8 cellular contexts compared by ENCODE assay signal in the genomic region with DNA sequence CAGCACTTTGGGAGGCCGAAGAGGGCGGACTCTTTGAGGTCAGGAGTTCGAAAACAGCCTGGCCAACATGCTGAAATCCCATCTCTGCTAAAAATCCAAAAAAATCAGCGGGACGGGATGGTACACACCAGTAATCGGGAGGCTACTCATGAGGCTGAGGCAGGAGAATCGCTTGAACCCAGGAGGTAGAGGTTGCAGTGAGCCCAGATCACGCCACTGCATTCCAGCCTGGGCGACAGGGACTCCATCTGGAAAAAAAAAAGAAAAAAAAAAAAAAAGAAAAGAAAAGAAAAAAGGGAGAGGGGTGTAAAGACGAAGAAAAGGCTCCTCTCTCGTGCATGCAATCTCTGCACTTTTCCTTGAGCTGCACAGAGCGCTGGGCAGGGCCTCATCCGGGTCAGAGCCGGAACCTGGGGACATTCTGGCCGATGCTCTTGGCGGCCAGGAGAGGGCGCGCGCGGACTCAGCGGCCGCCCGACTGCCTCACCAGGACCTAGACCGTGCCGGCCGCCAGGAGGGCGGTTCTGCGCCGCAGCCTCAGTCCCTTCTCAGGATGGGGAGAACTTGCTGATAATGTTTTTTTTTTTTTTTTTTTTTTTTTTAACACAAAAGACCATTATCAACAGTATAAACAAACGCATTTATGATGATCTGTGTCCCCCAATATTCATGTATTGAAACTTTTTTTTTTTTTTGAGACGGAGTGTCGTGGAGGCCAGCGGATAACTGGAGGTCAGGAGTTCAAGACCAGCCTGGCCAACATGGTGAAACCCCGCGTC. TPM values are rescaled to one million over a fixed set of nuclear protein-coding genes. Genes with fewer than 3 reads are reported as not detected.
DNase-seq lines count a peak whose midpoint lies in the region; ATAC-seq and TF ChIP-seq lines count a peak whose summit lies in the region.

No MANE protein-coding gene starts in this region.

- intact Hi-C loops in transverse colon (cut with DNase I; ENCODE audit: low total_unique reads): loop anchor here (5.0 kb wide), 1 partner anchor 48 kb away; no protein-coding TSS in a partner anchor

- H3K27ac Mint-ChIP-seq in activated T-helper 17 cell treated with anti-CD3 and anti-CD28 coated beads, Interleukin-2, amount 50 U/mL, for 72 hours: no peak overlapping the region

- in situ Hi-C loops in transverse colon (cut with MboI; ENCODE audit: low pct_ligation_motif_present in 1 of 4, low pct_unique_long_range_greater_than_20kb in 1 of 4, low sequenced_read_pairs in 3 of 4): loop anchor here in 2 of 4 donors (5.0 to 10.0 kb wide), 2 partner anchors 43 to 50 kb away; no protein-coding TSS in a partner anchor

- WGBS in transverse colon (ENCODE audit: low coverage in 1 of 2), 2 donors: 22% methylated on average over 21 to 35 of the region's 35 CpGs

- no peaks in the 10 kb centered on the region for H3K27me3 Mint-ChIP-seq in activated T-helper 17 cell treated with anti-CD3 and anti-CD28 coated beads, Interleukin-2, amount 50 U/mL, for 72 hours

- no peaks in the 10 kb centered on the region for H3K36me3 ChIP-seq in RWPE2 (ENCODE audit: low read depth)
- H3K36me3 ChIP-seq in transverse colon: no peaks in the 10 kb centered on the region

- H3K4me3 Mint-ChIP-seq in activated T-helper 17 cell treated with anti-CD3 and anti-CD28 coated beads, Interleukin-2, amount 50 U/mL, for 72 hours: no peak overlapping the region

- ATAC-seq in GM19324 (IDR thresholded peaks at IDR 0.05; ENCODE audit: low FRiP score, unreplicated experiment) (peak; percentile 76), RWPE2 (ENCODE audit: low read depth) (peak; percentile 95), foreskin keratinocyte (peak; percentile 84), omental fat pad (ENCODE audit: low FRiP score) (peak; percentile 97)
- peak; percentile 100 for ATAC-seq in activated T-helper 17 cell treated with anti-CD3 and anti-CD28 coated beads, Interleukin-2, amount 50 U/mL, for 72 hours (replicated peaks)

- DNase-seq in Ammon's horn (ENCODE audit: low spot score) (peak; percentile 87), LHCN-M2 (ENCODE audit: low read depth) (peak; percentile 59), RWPE2 (ENCODE audit: low spot score) (peak; percentile 70), foreskin keratinocyte (peak in 1 of 2 donors; percentile 21), omental fat pad (ENCODE audit: low spot score) (no peak), transverse colon (peak; percentile 83)

- no peaks in the 10 kb centered on the region for H3K9me3 Mint-ChIP-seq in activated T-helper 17 cell treated with anti-CD3 and anti-CD28 coated beads, Interleukin-2, amount 50 U/mL, for 72 hours

- no peak overlapping the region for H3K27ac ChIP-seq in RWPE2 (ENCODE audit: poor library complexity, severe bottlenecking)
- H3K27ac ChIP-seq in foreskin keratinocyte: no peak overlapping the region
- H3K27ac ChIP-seq in transverse colon: peak overlapping the region in 1 of 4 donors; percentile 21

- TF ChIP-seq CTCF in RWPE2 (IDR thresholded peaks at IDR 0.05; ENCODE audit: poor library complexity, severe bottlenecking) (peak; percentile 95), foreskin keratinocyte (conservative IDR thresholded peaks at IDR 0.05) (peak; percentile 95), omental fat pad (IDR thresholded peaks at IDR 0.05) (peak in 2 of 3 donors; percentile 73 to 84), transverse colon (IDR thresholded peaks at IDR 0.05) (peak; percentile 92 to 99 (median 94))

- H3K4me1 ChIP-seq in RWPE2 (ENCODE audit: insufficient read depth, poor library complexity, severe bottlenecking): peaks cover 5% of the 10 kb centered on the region
- H3K4me1 ChIP-seq in foreskin keratinocyte: no peaks in the 10 kb centered on the region
- H3K4me1 ChIP-seq in transverse colon: peaks cover 3 to 7% (median 6%) of the 10 kb centered on the region in 4 donors

- H3K36me3 Mint-ChIP-seq in activated T-helper 17 cell treated with anti-CD3 and anti-CD28 coated beads, Interleukin-2, amount 50 U/mL, for 72 hours (ENCODE audit: low read depth): no peaks in the 10 kb centered on the region

- no peaks in the 10 kb centered on the region for H3K4me1 Mint-ChIP-seq in activated T-helper 17 cell treated with anti-CD3 and anti-CD28 coated beads, Interleukin-2, amount 50 U/mL, for 72 hours

- TF ChIP-seq EP300 in transverse colon (IDR thresholded peaks at IDR 0.05; ENCODE audit: low read depth): no peak

- TF ChIP-seq POLR2A in transverse colon (IDR thresholded peaks at IDR 0.05): no peak

- H3K4me3 ChIP-seq in RWPE2 (ENCODE audit: severe bottlenecking): no peak overlapping the region
- H3K4me3 ChIP-seq in transverse colon: no peak overlapping the region

- no peaks in the 10 kb centered on the region for H3K9me3 ChIP-seq in RWPE2 (ENCODE audit: severe bottlenecking)
- no peaks in the 10 kb centered on the region for H3K9me3 ChIP-seq in transverse colon

- H3K27me3 ChIP-seq in RWPE2 (ENCODE audit: insufficient read depth, poor library complexity, severe bottlenecking): no peaks in the 10 kb centered on the region
- no peaks in the 10 kb centered on the region for H3K27me3 ChIP-seq in foreskin keratinocyte
- H3K27me3 ChIP-seq in transverse colon: no peaks in the 10 kb centered on the region

RNA-seq across cellular contexts. Expression of a gene that starts 8.2 kb away (rescaled TPM):
- total RNA-seq in LHCN-M2 (2014; rRNA removed) (70.2 and 79.7 TPM in 2 replicates), foreskin keratinocyte (36.1 and 38.4 TPM in 2 replicates), omental fat pad (10 to 100 TPM; 22.1 to 78.7 (median 37.3) TPM), transverse colon (10 to 100 TPM; 35.0 to 74.4 (median 50.9) TPM)
- 36.7 TPM for polyA plus RNA-seq in LHCN-M2 (2012)
- total RNA-seq in activated T-helper 17 cell treated with anti-CD3 and anti-CD28 coated beads, Interleukin-2, amount 50 U/mL, for 72 hours: 10 to 100 TPM; 13.5 to 14.6 TPM
- polyA plus RNA-seq in foreskin keratinocyte: 44.5 and 48.4 TPM in 2 replicates

RNA-seq across cellular contexts. Expression of a gene that starts 16.8 kb away (rescaled TPM):
- total RNA-seq in LHCN-M2 (2014; rRNA removed): not detected in 2 replicates
- not detected for polyA plus RNA-seq in LHCN-M2 (2012)
- 1 to 10 TPM in 1 of 2 donors, not detected in 1; 1.9 TPM for total RNA-seq in activated T-helper 17 cell treated with anti-CD3 and anti-CD28 coated beads, Interleukin-2, amount 50 U/mL, for 72 hours
- 1.3 and 2.1 TPM in 2 replicates for total RNA-seq in foreskin keratinocyte
- 2.2 and 2.5 TPM in 2 replicates for polyA plus RNA-seq in foreskin keratinocyte
- total RNA-seq in omental fat pad: not detected
- total RNA-seq in transverse colon: 10 to 100 TPM in 1 of 4 donors, 1 to 10 TPM in 1, not detected in 2; 2.5 to 11.2 TPM

RNA-seq across cellular contexts. Expression of a gene that starts 37.0 kb away (rescaled TPM):
- total RNA-seq in LHCN-M2 (2014; rRNA removed) (38.6 and 43.4 TPM in 2 replicates), foreskin keratinocyte (28.5 and 29.7 TPM in 2 replicates), omental fat pad (10 to 100 TPM; 14.8 to 45.6 (median 26.6) TPM), transverse colon (10 to 100 TPM; 29.1 to 59.1 (median 34.6) TPM)
- polyA plus RNA-seq in LHCN-M2 (2012): 19.0 TPM
- total RNA-seq in activated T-helper 17 cell treated with anti-CD3 and anti-CD28 coated beads, Interleukin-2, amount 50 U/mL, for 72 hours: 10 to 100 TPM; 52.4 to 61.1 TPM
- polyA plus RNA-seq in foreskin keratinocyte: 35.4 and 43.9 TPM in 2 replicates

RNA-seq across cellular contexts. Expression of a gene that starts 44.7 kb away (rescaled TPM):
- total RNA-seq in LHCN-M2 (2014; rRNA removed) (not detected in 2 replicates), foreskin keratinocyte (0.60 and 0.68 TPM in 2 replicates), omental fat pad (1 to 10 TPM in 1 of 4 donors, not detected in 3; 1.0 TPM), transverse colon (10 to 100 TPM in 2 of 4 donors, 1 to 10 TPM in 1, not detected in 1; 5.2 to 28.3 (median 15.9) TPM)
- polyA plus RNA-seq in LHCN-M2 (2012): 0.94 TPM
- total RNA-seq in activated T-helper 17 cell treated with anti-CD3 and anti-CD28 coated beads, Interleukin-2, amount 50 U/mL, for 72 hours: 1 to 10 TPM; 4.0 to 5.7 TPM
- polyA plus RNA-seq in foreskin keratinocyte: 0.78 and 0.95 TPM in 2 replicates

RNA-seq across cellular contexts. Expression of a gene that starts 57.7 kb away (rescaled TPM):
- total RNA-seq in LHCN-M2 (2014; rRNA removed): not detected in 2 replicates
- polyA plus RNA-seq in LHCN-M2 (2012): not detected
- total RNA-seq in activated T-helper 17 cell treated with anti-CD3 and anti-CD28 coated beads, Interleukin-2, amount 50 U/mL, for 72 hours: 1 to 10 TPM; 1.2 to 4.8 TPM
- total RNA-seq in foreskin keratinocyte: 5.6 and 8.1 TPM in 2 replicates
- 10.8 and 11.2 TPM in 2 replicates for polyA plus RNA-seq in foreskin keratinocyte
- 1 to 10 TPM in 1 of 4 donors, under 1 TPM in 1, not detected in 2; 0.65 to 1.0 TPM for total RNA-seq in omental fat pad
- total RNA-seq in transverse colon: 1 to 10 TPM in 2 of 4 donors, not detected in 2; 1.6 to 1.9 TPM
